Comparison of ENCODE assay signal across 8 cellular contexts in the genomic region with DNA sequence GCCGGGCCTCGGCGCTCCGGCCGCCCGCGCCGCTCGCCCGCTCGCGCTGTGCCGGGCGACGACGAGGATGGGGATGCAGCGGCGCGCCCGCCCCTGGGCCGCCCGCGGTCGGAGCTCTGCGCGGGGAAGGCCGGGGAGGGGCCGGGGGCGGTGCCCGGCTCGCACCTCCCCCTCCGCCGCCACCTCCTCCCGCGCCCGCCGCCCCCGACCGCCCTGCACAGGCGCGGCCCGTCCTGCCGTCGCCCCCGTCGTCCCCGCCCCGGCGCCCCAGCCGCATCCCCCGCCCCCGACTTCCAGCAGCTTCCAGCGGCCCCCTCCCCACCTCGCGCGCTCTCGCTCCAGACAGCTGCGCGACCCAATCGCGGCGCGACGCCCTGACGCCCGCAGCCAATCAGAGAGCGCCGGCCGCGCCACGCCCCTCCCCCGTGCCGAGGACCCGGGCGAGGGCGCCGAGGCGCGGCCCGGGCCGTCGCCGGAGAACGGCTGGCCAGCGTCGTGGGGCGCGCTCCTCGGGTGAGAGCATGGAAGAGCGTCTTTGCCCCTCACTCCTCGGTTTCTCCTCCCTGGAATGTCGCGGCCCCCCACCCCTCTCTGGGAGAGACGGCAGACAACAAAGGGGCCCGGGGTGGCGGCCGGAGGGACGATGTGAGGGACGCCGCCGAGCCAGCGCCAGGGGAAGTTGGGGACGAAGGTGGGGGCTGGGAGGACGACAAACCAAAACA. TPM values are rescaled to one million over a fixed set of nuclear protein-coding genes. Genes with fewer than 3 reads are reported as not detected.
A peak's percentile ranks its signal among the peaks of the same experiment; 100 is the strongest.
DNase-seq lines count a peak whose midpoint lies in the region; ATAC-seq and TF ChIP-seq lines count a peak whose summit lies in the region.

A gene with protein sequence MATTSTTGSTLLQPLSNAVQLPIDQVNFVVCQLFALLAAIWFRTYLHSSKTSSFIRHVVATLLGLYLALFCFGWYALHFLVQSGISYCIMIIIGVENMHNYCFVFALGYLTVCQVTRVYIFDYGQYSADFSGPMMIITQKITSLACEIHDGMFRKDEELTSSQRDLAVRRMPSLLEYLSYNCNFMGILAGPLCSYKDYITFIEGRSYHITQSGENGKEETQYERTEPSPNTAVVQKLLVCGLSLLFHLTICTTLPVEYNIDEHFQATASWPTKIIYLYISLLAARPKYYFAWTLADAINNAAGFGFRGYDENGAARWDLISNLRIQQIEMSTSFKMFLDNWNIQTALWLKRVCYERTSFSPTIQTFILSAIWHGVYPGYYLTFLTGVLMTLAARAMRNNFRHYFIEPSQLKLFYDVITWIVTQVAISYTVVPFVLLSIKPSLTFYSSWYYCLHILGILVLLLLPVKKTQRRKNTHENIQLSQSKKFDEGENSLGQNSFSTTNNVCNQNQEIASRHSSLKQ (minus strand): TSS at position 69 of the 722 bp plus-strand sequence. CDS start 70 bp downstream, outside the sequence.

- peak; percentile 86 for ATAC-seq in HG02610 (IDR thresholded peaks at IDR 0.05; ENCODE audit: unreplicated experiment)
- peak; percentile 92 for ATAC-seq in T-helper 17 cell
- peak; percentile 99 for ATAC-seq in left ventricle myocardium superior

- DNase-seq in NCI-H128 (lab: John Stamatoyannopoulos, UW; ENCODE audit: unreplicated experiment) (peak; percentile 74), T-helper 17 cell (peak; percentile 63 to 73 (median 71)), left ventricle myocardium superior (peak; percentile 94), prostate gland (ENCODE audit: low spot score) (peak; percentile 80), ureter (ENCODE audit: low spot score) (peak; percentile 87)

- peak within 1 kb of the TSS; percentile 52 to 80 for H3K4me3 ChIP-seq in prostate gland

- no peaks in the 10 kb centered on the region for H3K36me3 Mint-ChIP-seq in T-helper 17 cell (ENCODE audit: low read depth)

- H3K27me3 ChIP-seq in prostate gland (replicated peaks; ENCODE audit: insufficient read depth), result no peaks in the 10 kb centered on the region

- peak within 1 kb of the TSS; percentile 84 for H3K4me3 Mint-ChIP-seq in T-helper 17 cell

- TF ChIP-seq POLR2A in GM10847 (IDR thresholded peaks at IDR 0.05; ENCODE audit: extremely low read depth, insufficient read length), result peak; percentile 33
- TF ChIP-seq POLR2A in prostate gland (IDR thresholded peaks at IDR 0.05), result peak; percentile 82

- 1% methylated on average over 15 of the region's 104 CpGs for WGBS in prostate gland

- H3K27me3 Mint-ChIP-seq in T-helper 17 cell, result peaks cover 5% of the 10 kb centered on the region

- H3K9me3 ChIP-seq in T-helper 17 cell (ENCODE audit: control insufficient read depth, low read length, poor library complexity, severe bottlenecking) (no peaks in the 10 kb centered on the region), prostate gland (no peaks in the 10 kb centered on the region)

- intact Hi-C loops in left ventricle myocardium superior (cut with micrococcal nuclease), result no loop called here
- intact Hi-C loops in prostate gland (cut with DNase I), result no loop called here

- peaks cover 17% of the 10 kb centered on the region for H3K4me1 Mint-ChIP-seq in T-helper 17 cell

- no peak for TF ChIP-seq CTCF in prostate gland (IDR thresholded peaks at IDR 0.05)

- no peaks in the 10 kb centered on the region for H3K4me1 ChIP-seq in prostate gland (replicated peaks)

- H3K27ac Mint-ChIP-seq in T-helper 17 cell, result peak within 1 kb of the TSS; percentile 53

- H3K36me3 ChIP-seq in prostate gland, result no peaks in the 10 kb centered on the region

- peak within 1 kb of the TSS; percentile 95 for H3K27ac ChIP-seq in angular gyrus (ENCODE audit: low read depth, low read length)
- peak within 1 kb of the TSS; percentile 71 to 81 for H3K27ac ChIP-seq in prostate gland

RNA-seq across cellular contexts. Expression of the gene that starts here (rescaled TPM):
- total RNA-seq in T-helper 17 cell (1 to 10 TPM; 2.1 to 4.9 TPM), left ventricle myocardium superior (15.5 TPM), prostate gland (10 to 100 TPM; 20.3 to 40.2 TPM), ureter (40.7 TPM)

Comparison
In these comparisons a context has a peak if more than half of its experiments do, and no peak if none do; other contexts are left out.
1. Peak in every context shown above with its lines: DNase-seq, ATAC-seq, H3K4me3 ChIP-seq and H3K27ac ChIP-seq.